Comparison of ENCODE assay signal across 8 cellular contexts in genomic region chr9:70258692-70259511, GRCh38.
DNase-seq lines count a peak whose midpoint lies in the region; ATAC-seq lines count a peak whose summit lies in the region.

Gene SMC5 (plus strand): TSS chr9:70258978. CDS start chr9:70259079, 101 bp downstream.

- peaks cover 47% of the 10 kb centered on the region for H3K4me1 ChIP-seq in BLaER1

- H3K9ac ChIP-seq in BLaER1: peak within 1 kb of the TSS; percentile 97

- peak; percentile 75 to 89 for DNase-seq in NCI-H526 (lab: John Stamatoyannopoulos, UW)
- DNase-seq in activated CD4-positive, alpha-beta T cell treated with anti-CD3 and anti-CD28 coated beads for 48 hours: peak; percentile 91
- peak; percentile 95 for DNase-seq in kidney tubule cell (ENCODE audit: low spot score)
- peak; percentile 77 for DNase-seq in stimulated activated CD4-positive, alpha-beta T cell treated with anti-CD3 and anti-CD28 coated beads, Interleukin-1b, Interleukin-23, amount 100 ng/mL, for 1 hour (ENCODE audit: low read depth in 2 of 2)

- peak within 1 kb of the TSS; percentile 94 for H3K27ac ChIP-seq in BLaER1
- H3K27ac ChIP-seq in cingulate gyrus (ENCODE audit: low read depth, low read length): peak within 1 kb of the TSS; percentile 93

- ATAC-seq in GM19328 (IDR thresholded peaks at IDR 0.05; ENCODE audit: unreplicated experiment) (peak; percentile 87), HG03469 (IDR thresholded peaks at IDR 0.05; ENCODE audit: unreplicated experiment) (peak; percentile 81)

- H4K20me1 ChIP-seq in BLaER1: peaks cover 48% of the 10 kb centered on the region

- peak within 1 kb of the TSS; percentile 90 for H3K4me3 ChIP-seq in BLaER1

- peak within 1 kb of the TSS; percentile 96 for H3K4me2 ChIP-seq in BLaER1

- no peaks in the 10 kb centered on the region for H3K27me3 ChIP-seq in BLaER1

- no peaks in the 10 kb centered on the region for H3K9me3 ChIP-seq in BLaER1

- H3K36me3 ChIP-seq in BLaER1: peaks cover 33% of the 10 kb centered on the region

Comparison
In these comparisons a context has a peak if more than half of its experiments do, and no peak if none do; other contexts are left out.
1. Peak in every context shown above with its lines: DNase-seq, ATAC-seq, H3K4me3 ChIP-seq and H3K27ac ChIP-seq.